17 cellular contexts compared by ENCODE assay signal in the genomic region with DNA sequence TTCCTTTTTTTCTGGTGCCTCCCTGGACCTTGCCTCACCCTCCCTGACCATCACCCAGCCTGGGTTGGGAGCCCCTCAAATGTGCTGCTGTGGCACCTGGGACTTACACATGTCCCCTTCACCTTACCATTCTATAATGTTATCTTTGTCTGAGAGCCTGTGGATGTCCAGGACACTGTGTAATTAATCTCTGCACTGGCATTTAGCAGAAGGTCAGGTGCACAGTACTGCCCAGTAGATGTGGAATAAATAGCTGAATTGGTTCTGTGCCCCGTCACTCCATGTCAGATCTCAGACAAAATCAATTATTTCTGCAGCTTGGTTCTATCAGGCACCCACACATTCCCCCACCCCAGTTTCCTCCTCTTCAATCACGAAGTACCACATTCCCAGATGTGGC. TPM values are rescaled to one million over a fixed set of nuclear protein-coding genes. Genes with fewer than 3 reads are reported as not detected.
DNase-seq lines count a peak whose midpoint lies in the region; ATAC-seq and TF ChIP-seq lines count a peak whose summit lies in the region.
"Had no signal": no experiment of that assay in that cellular context is flagged by ENCODE, and none has a peak within 500 bp of the region (broad histone marks: within the 10 kb centered on the region; RNA-seq: fewer than 3 reads in every experiment).

No MANE protein-coding gene starts in this region.

- no peaks in the 10 kb centered on the region for H3K79me2 ChIP-seq in SK-N-SH (ENCODE audit: insufficient read depth)

- CTCF ChIA-PET in SK-N-SH (lab: Yijun Ruan, JAX): interaction anchor here (0.5 to 3.3 kb wide), 5 partner anchors 16 to 253 kb away, joined by 3 to 16 read pairs (median 3); no protein-coding TSS in a partner anchor

- ATAC-seq in SK-N-SH treated with all-trans-retinoic acid at 6 μM for 48 hours (peak; percentile 28; the same call in 1 of the 3 replicates), Right ventricle myocardium superior (ENCODE audit: poor library complexity) (peak; percentile 61), right cardiac atrium (peak in 1 of 2 donors; percentile 43), psoas muscle (peak in 3 of 4 donors; percentile 55 to 77 (median 61)), GM18520 (IDR thresholded peaks at IDR 0.05; ENCODE audit: unreplicated experiment) (no peak), HG03342 (IDR thresholded peaks at IDR 0.05; ENCODE audit: unreplicated experiment) (no peak)
- ATAC-seq: HepG2 had no signal

- no peak overlapping the region for H2AFZ ChIP-seq in SK-N-SH (ENCODE audit: low read depth)

- POLR2A ChIA-PET in SK-N-SH (lab: Yijun Ruan, JAX): no interaction called here

- WGBS in SK-N-SH (ENCODE audit: low lambda C conversion rate): 98% methylated on average over 2 of the region's 2 CpGs
- WGBS in right cardiac atrium: 64% methylated on average over 2 of the region's 2 CpGs
- WGBS in psoas muscle, 3 donors: 34 to 36% (median 34%) methylated on average over 2 of the region's 2 CpGs

- TF ChIP-seq EP300 in SK-N-SH (IDR thresholded peaks at IDR 0.05; ENCODE audit: borderline replicate concordance in 1 of 2, low read depth in 1 of 2, low read length in 1 of 2): no peak

- TF ChIP-seq CTCF in SK-N-SH (IDR thresholded peaks at IDR 0.05) (no peak), psoas muscle (IDR thresholded peaks at IDR 0.05) (no peak)

- 0 out of 2 replicates have a peak, but pooled peaks cover 7% of the 10 kb centered on the region for H3K9me3 ChIP-seq in SK-N-SH
- no peaks in the 10 kb centered on the region for H3K9me3 ChIP-seq in right cardiac atrium (ENCODE audit: control insufficient read depth, low read length)
- no peaks in the 10 kb centered on the region for H3K9me3 ChIP-seq in psoas muscle

- no peaks in the 10 kb centered on the region for H3K9me2 ChIP-seq in SK-N-SH

- peaks cover 9 to 15% of the 10 kb centered on the region in 2 experiments; a peak in 3 of 4 replicates for H3K4me1 ChIP-seq in SK-N-SH (ENCODE audit: control insufficient read depth in 1 of 2, insufficient read depth in 2 of 2, low read depth in 1 of 2, low read length in 1 of 2)
- no peaks in the 10 kb centered on the region for H3K4me1 ChIP-seq in right cardiac atrium (ENCODE audit: control insufficient read depth, insufficient read depth, low read length)
- peaks cover 11% of the 10 kb centered on the region for H3K4me1 ChIP-seq in psoas muscle
- H3K4me1 ChIP-seq: HAP-1 had no signal

- intact Hi-C loops in Right ventricle myocardium superior (cut with DNase I): no loop called here
- intact Hi-C loops in right cardiac atrium (cut with DNase I): loop anchor here in 2 of 4 donors (10.0 kb wide), 2 partner anchors 54 to 74 kb away; no protein-coding TSS in a partner anchor
- intact Hi-C loops in psoas muscle (cut with DNase I): no loop called here

- peaks cover 3% of the 10 kb centered on the region for H3F3A ChIP-seq in SK-N-SH (replicated peaks; ENCODE audit: insufficient read depth)

- H3K4me3 ChIP-seq in SK-N-SH (ENCODE audit: low read depth in 2 of 2, low read length in 1 of 2) (no peak overlapping the region), right cardiac atrium (ENCODE audit: low read length) (no peak overlapping the region), psoas muscle (no peak overlapping the region)
- H3K4me3 ChIP-seq: BLaER1 treated with 17β-estradiol and CSF1 and Interleukin-3, amounts not matched to agents 10 nM and 100 nM; HAP-1 had no signal

- no peak overlapping the region for H3K4me2 ChIP-seq in SK-N-SH

- H3K27ac ChIP-seq in SK-N-SH (ENCODE audit: low read depth in 2 of 2, low read length in 1 of 2): no peak overlapping the region
- peak overlapping the region; percentile 68 for H3K27ac ChIP-seq in right cardiac atrium (ENCODE audit: low read length)
- no peak overlapping the region for H3K27ac ChIP-seq in psoas muscle
- H3K27ac ChIP-seq: 22Rv1 had no signal

- no peaks in the 10 kb centered on the region for H4K20me1 ChIP-seq in SK-N-SH (ENCODE audit: insufficient read depth)
- H4K20me1 ChIP-seq: BLaER1 treated with 17β-estradiol and CSF1 and Interleukin-3, amounts not matched to agents 10 nM and 100 nM had no signal

- no peak overlapping the region for H3K9ac ChIP-seq in SK-N-SH
- H3K9ac ChIP-seq: BLaER1 treated with 17β-estradiol and CSF1 and Interleukin-3, amounts not matched to agents 10 nM and 100 nM had no signal

- DNase-seq in SK-N-SH: no peak
- no peak for DNase-seq in Right ventricle myocardium superior
- no peak for DNase-seq in right cardiac atrium
- no peak for DNase-seq in psoas muscle
- DNase-seq in COLO668 (lab: John Stamatoyannopoulos, UW; ENCODE audit: unreplicated experiment): no peak
- DNase-seq: AML-193; CD4-positive, CD25-positive, alpha-beta regulatory T cell; DMS153; DMS79 treated with DMSO at 0.1 percent for 48 hours; EL had no signal

- H3K36me3 ChIP-seq in SK-N-SH (replicated peaks in 1 of 2; ENCODE audit: control insufficient read depth in 1 of 2, insufficient read depth in 2 of 2, low read length in 1 of 2) (no peaks in the 10 kb centered on the region), psoas muscle (ENCODE audit: insufficient read depth in 1 of 2, low read depth in 1 of 2) (no peaks in the 10 kb centered on the region)
- H3K36me3 ChIP-seq: HAP-1 had no signal

- no peak for TF ChIP-seq RAD21 in SK-N-SH (IDR thresholded peaks at IDR 0.05; ENCODE audit: low read length)

- H3K27me3 ChIP-seq in SK-N-SH (ENCODE audit: insufficient read depth) (no peaks in the 10 kb centered on the region), right cardiac atrium (ENCODE audit: control insufficient read depth, insufficient read depth) (no peaks in the 10 kb centered on the region), psoas muscle (ENCODE audit: insufficient read depth in 3 of 3, low read length in 2 of 3) (no peaks in the 10 kb centered on the region)
- H3K27me3 ChIP-seq: BLaER1 treated with 17β-estradiol and CSF1 and Interleukin-3, amounts not matched to agents 10 nM and 100 nM had no signal

TF ChIP-seq in SK-N-SH treated with all-trans-retinoic acid at 6 μM for 48 hours, 23 proteins besides CTCF, POLR2A, EP300 and RAD21 (continues in another document):
- TF ChIP-seq, protein P1, sequence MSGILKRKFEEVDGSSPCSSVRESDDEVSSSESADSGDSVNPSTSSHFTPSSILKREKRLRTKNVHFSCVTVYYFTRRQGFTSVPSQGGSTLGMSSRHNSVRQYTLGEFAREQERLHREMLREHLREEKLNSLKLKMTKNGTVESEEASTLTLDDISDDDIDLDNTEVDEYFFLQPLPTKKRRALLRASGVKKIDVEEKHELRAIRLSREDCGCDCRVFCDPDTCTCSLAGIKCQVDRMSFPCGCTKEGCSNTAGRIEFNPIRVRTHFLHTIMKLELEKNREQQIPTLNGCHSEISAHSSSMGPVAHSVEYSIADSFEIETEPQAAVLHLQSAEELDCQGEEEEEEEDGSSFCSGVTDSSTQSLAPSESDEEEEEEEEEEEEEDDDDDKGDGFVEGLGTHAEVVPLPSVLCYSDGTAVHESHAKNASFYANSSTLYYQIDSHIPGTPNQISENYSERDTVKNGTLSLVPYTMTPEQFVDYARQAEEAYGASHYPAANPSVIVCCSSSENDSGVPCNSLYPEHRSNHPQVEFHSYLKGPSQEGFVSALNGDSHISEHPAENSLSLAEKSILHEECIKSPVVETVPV (CRISPR knock-in tag; IDR thresholded peaks at IDR 0.05): no peak
- TF ChIP-seq TCF4 (CRISPR knock-in tag; IDR thresholded peaks at IDR 0.05; ENCODE audit: borderline replicate concordance) (no peak), ESRRG (CRISPR knock-in tag; IDR thresholded peaks at IDR 0.05) (no peak), BACH2 (CRISPR knock-in tag; IDR thresholded peaks at IDR 0.05; ENCODE audit: borderline replicate concordance) (no peak)

TF ChIP-seq in SK-N-SH, 30 proteins besides CTCF, POLR2A, EP300 and RAD21:
- no peak for TF ChIP-seq RCOR1 (IDR thresholded peaks at IDR 0.05; ENCODE audit: low read length)
- no peak for TF ChIP-seq EZH2phosphoT487 (IDR thresholded peaks at IDR 0.05; ENCODE audit: borderline replicate concordance, low read depth)
- TF ChIP-seq, protein P2, sequence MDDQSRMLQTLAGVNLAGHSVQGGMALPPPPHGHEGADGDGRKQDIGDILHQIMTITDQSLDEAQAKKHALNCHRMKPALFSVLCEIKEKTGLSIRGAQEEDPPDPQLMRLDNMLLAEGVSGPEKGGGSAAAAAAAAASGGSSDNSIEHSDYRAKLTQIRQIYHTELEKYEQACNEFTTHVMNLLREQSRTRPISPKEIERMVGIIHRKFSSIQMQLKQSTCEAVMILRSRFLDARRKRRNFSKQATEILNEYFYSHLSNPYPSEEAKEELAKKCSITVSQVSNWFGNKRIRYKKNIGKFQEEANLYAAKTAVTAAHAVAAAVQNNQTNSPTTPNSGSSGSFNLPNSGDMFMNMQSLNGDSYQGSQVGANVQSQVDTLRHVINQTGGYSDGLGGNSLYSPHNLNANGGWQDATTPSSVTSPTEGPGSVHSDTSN (IDR thresholded peaks at IDR 0.05): no peak
TF ChIP-seq in SK-N-SH: peak in this region for 0.

RNA-seq across cellular contexts. Expression of a gene that starts 19.9 kb away (rescaled TPM):
- 1,174 and 1,491 TPM in 2 replicates for polyA plus RNA-seq in SK-N-SH (2012; rRNA removed)
- polyA plus RNA-seq in SK-N-SH (2012; cell fraction: cytosol; rRNA removed): 1,028 and 1,442 TPM in 2 replicates
- 933 and 1,160 TPM in 2 replicates for polyA plus RNA-seq in SK-N-SH (2012; cell fraction: nucleus; rRNA removed)
- 520 TPM for total RNA-seq in Right ventricle myocardium superior
- 1,000 to 10,000 TPM; 2,567 to 3,299 (median 2,969) TPM for total RNA-seq in right cardiac atrium
- polyA plus RNA-seq in right cardiac atrium: 2,307 TPM
- 10 to 100 TPM in 1 of 4 donors, 1 to 10 TPM in 3; 3.6 to 10.5 (median 5.0) TPM for total RNA-seq in psoas muscle
- polyA plus RNA-seq in psoas muscle: 1 to 10 TPM; 2.8 to 4.1 (median 3.0) TPM
- total RNA-seq: CD4-positive, CD25-positive, alpha-beta regulatory T cell had no signal

Comparison
In these comparisons a context has a peak if more than half of its experiments do, and no peak if none do; other contexts are left out.
1. ATAC-seq: peak in SK-N-SH treated with all-trans-retinoic acid at 6 μM for 48 hours (single experiment), Right ventricle myocardium superior (single experiment) and psoas muscle (3 of 4); none in GM18520 (single experiment) and HG03342 (single experiment).
2. RNA of a gene that starts 19.9 kb away (total RNA-seq): 2,567 to 3,299 TPM in right cardiac atrium and 520 TPM in Right ventricle myocardium superior (single experiment); 3.6 to 10.5 TPM in psoas muscle; every median in the first group is over 10 times any median in the second.